ENCODE assay signal across 8 cellular contexts in the genomic region with DNA sequence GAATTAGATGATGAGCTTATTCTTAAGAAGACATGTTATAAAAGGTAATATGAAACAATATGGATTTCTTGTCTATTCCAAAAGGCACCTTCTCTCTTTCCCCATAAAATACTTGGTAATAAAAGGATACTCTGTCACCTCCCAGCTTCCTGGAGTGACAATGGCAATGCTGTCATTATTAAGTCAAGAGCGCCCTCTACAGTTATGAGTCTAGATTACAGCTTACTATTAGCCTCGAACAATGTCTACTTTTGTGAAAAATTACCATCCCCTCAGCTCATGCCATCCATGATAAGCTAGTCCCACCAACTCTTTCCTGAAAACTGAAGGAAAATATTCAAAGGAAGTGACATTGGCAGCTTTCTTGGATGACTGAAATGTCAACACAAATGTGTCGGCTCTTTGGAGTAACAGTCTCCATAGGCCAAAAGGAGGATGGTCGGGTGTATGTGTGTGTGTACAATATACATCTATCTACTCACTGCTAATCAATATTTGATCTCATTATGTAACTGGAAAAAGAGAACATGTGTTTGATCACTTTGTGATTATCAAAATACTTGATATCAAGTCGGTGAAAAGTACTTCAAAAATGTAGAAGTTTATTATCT. TPM values are rescaled to one million over a fixed set of nuclear protein-coding genes. Genes with fewer than 3 reads are reported as not detected.
DNase-seq lines count a peak whose midpoint lies in the region; ATAC-seq, FAIRE-seq and TF ChIP-seq lines count a peak whose summit lies in the region.

No MANE protein-coding gene starts in this region.

- no peak overlapping the region for H3K27ac ChIP-seq in A549

- H3K4me1 ChIP-seq in A549: no peaks in the 10 kb centered on the region

- no peak for TF ChIP-seq POLR2A in A549 (IDR thresholded peaks at IDR 0.05; ENCODE audit: low read length)
- TF ChIP-seq POLR2A in erythroblast (IDR thresholded peaks at IDR 0.05; ENCODE audit: low read length): no peak

- peak; percentile 88 for TF ChIP-seq CTCF in A549 (IDR thresholded peaks at IDR 0.05)
- TF ChIP-seq CTCF in GM12864 (IDR thresholded peaks at IDR 0.05; ENCODE audit: low read depth, low read length, missing control alignments): peak; percentile 66
- TF ChIP-seq CTCF in LNCAP (IDR thresholded peaks at IDR 0.05): peak; percentile 77
- TF ChIP-seq CTCF in neural crest cell (conservative IDR thresholded peaks at IDR 0.05): peak; percentile 92

- WGBS in A549 (ENCODE audit: missing lambda C conversion rate): 24% methylated on average over 5 of the region's 5 CpGs

- POLR2A ChIA-PET in A549 (lab: Yijun Ruan, JAX): interaction anchor here (1.1 kb wide), 1 partner anchor 19 kb away, joined by 3 read pairs; no protein-coding TSS in a partner anchor

- TF ChIP-seq RAD21 in A549 (conservative IDR thresholded peaks at IDR 0.05 in 1 of 2, IDR thresholded peaks at IDR 0.05 in 1 of 2): peak; percentile 89 to 92

- H3K4me3 Mint-ChIP-seq in neural crest cell: no peak overlapping the region

- H3K27me3 Mint-ChIP-seq in neural crest cell (ENCODE audit: low read depth): no peaks in the 10 kb centered on the region

- H3K4me2 ChIP-seq in A549: no peak overlapping the region

- peak; percentile 80 to 89 for ATAC-seq in A549

- H3K4me3 ChIP-seq in A549 (no peak overlapping the region), GM12864 (ENCODE audit: low read depth, low read length) (no peak overlapping the region)

- H3K9me3 ChIP-seq in A549: no peaks in the 10 kb centered on the region

- no peaks in the 10 kb centered on the region for H3K36me3 Mint-ChIP-seq in neural crest cell (ENCODE audit: low read depth)

- peaks cover 20% of the 10 kb centered on the region for H3K4me1 Mint-ChIP-seq in neural crest cell

- TF ChIP-seq EP300 in A549 (IDR thresholded peaks at IDR 0.05): no peak

- DNase-seq in A549 (ENCODE audit: low read depth in 1 of 2, low spot score in 1 of 2) (peak; percentile 51 to 62), GM12864 (ENCODE audit: low read depth) (no peak), RPMI7951 (ENCODE audit: low read depth) (peak; percentile 52), erythroblast (lab: John Stamatoyannopoulos, UW) (peak; percentile 34 to 65), neural crest cell (ENCODE audit: low read depth, low spot score) (peak; percentile 37), T-helper 9 cell (no peak)
- DNase-seq in activated naive CD4-positive, alpha-beta T cell treated with Interleukin-2 at 50 U/mL for 16 hours: no peak

- no peaks in the 10 kb centered on the region for H3K9me3 Mint-ChIP-seq in neural crest cell

- FAIRE-seq in A549 (lab: Jason Lieb, UNC): peak; percentile 49

- CTCF ChIA-PET in A549 (lab: Yijun Ruan, JAX): interaction anchor here (0.6 to 3.9 kb wide), 83 partner anchors 8 to 1662 kb away, joined by 3 to 38 read pairs (median 4); a partner anchor contains a TSS

- H3K27ac Mint-ChIP-seq in neural crest cell (ENCODE audit: unreplicated experiment): no peak overlapping the region

TF ChIP-seq in A549, 52 proteins besides CTCF, POLR2A, EP300 and RAD21:
- TF ChIP-seq NPAS2 (CRISPR knock-in tag; IDR thresholded peaks at IDR 0.05; ENCODE audit: borderline replicate concordance): no peak
- TF ChIP-seq, protein P1, sequence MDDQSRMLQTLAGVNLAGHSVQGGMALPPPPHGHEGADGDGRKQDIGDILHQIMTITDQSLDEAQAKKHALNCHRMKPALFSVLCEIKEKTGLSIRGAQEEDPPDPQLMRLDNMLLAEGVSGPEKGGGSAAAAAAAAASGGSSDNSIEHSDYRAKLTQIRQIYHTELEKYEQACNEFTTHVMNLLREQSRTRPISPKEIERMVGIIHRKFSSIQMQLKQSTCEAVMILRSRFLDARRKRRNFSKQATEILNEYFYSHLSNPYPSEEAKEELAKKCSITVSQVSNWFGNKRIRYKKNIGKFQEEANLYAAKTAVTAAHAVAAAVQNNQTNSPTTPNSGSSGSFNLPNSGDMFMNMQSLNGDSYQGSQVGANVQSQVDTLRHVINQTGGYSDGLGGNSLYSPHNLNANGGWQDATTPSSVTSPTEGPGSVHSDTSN (IDR thresholded peaks at IDR 0.05): no peak
- TF ChIP-seq SMC3 (IDR thresholded peaks at IDR 0.05): peak; percentile 63
- TF ChIP-seq EHF (CRISPR knock-in tag; IDR thresholded peaks at IDR 0.05): no peak
- no peak for TF ChIP-seq RARB (CRISPR knock-in tag; IDR thresholded peaks at IDR 0.05)
- TF ChIP-seq, protein P2, sequence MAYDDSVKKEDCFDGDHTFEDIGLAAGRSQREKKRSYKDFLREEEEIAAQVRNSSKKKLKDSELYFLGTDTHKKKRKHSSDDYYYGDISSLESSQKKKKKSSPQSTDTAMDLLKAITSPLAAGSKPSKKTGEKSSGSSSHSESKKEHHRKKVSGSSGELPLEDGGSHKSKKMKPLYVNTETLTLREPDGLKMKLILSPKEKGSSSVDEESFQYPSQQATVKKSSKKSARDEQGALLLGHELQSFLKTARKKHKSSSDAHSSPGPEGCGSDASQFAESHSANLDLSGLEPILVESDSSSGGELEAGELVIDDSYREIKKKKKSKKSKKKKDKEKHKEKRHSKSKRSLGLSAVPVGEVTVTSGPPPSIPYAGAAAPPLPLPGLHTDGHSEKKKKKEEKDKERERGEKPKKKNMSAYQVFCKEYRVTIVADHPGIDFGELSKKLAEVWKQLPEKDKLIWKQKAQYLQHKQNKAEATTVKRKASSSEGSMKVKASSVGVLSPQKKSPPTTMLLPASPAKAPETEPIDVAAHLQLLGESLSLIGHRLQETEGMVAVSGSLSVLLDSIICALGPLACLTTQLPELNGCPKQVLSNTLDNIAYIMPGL (CRISPR knock-in tag; IDR thresholded peaks at IDR 0.05; ENCODE audit: borderline replicate concordance): no peak

RNA-seq across cellular contexts. Expression of a gene that starts 48.7 kb away (rescaled TPM):
- 142 and 154 TPM in 2 replicates for polyA plus RNA-seq in A549 (2011; rRNA removed)
- 73.7 and 84.9 TPM in 2 replicates for polyA plus RNA-seq in A549 (2012; cell fraction: cytosol; rRNA removed)
- 15.3 and 23.7 TPM in 2 replicates for polyA plus RNA-seq in A549 (2012; cell fraction: nucleus; rRNA removed)
- polyA plus RNA-seq in A549 (2017; fragmentation: RNase III; extraction: RNeasy Plus Mini Kit Qiagen cat#74134 plus additional on column Dnase treatment): 62.7 to 78.5 TPM (median 67.4 TPM) in 3 replicates
- 22.6 and 30.9 TPM in 2 replicates for polyA minus RNA-seq in A549 (2011; rRNA and poly(A)+ RNA removed)
- 253 and 296 TPM in 2 replicates for total RNA-seq in RPMI7951 (2014; rRNA removed; shearing (Covaris generic))
- total RNA-seq in neural crest cell: 39.4 and 43.8 TPM in 2 replicates

Comparison
In these comparisons a context has a peak if more than half of its experiments do, and no peak if none do; other contexts are left out.
1. DNase-seq: peak in A549 (2 of 2), RPMI7951 (single experiment), erythroblast (2 of 2) and neural crest cell (single experiment); none in GM12864 (single experiment), T-helper 9 cell (single experiment) and activated naive CD4-positive, alpha-beta T cell treated with Interleukin-2 at 50 U/mL for 16 hours (single experiment).
2. Peak in every context shown above with its lines, with median percentiles within 50 percentile points of each other: CTCF ChIP-seq.